ENCODE assay signal across 11 cellular contexts in the genomic region with DNA sequence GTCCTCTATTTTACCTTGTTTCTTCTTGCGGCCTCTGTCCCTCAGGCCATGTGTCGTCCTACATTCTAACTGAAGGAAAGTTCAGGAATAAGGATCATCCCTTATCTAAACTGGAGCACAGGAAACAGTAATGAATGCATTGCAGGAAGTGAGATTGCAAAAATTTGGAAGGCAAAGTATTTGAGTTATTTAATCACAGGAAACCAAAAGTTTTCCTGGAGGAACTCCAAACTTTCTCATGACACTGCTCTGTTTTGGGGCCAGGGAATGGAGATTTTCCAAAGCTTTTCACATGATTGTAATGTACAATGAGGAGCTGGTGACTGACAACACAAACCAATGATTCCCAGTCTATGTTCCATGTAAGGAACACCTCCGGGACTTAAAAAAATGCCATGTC. TPM values are rescaled to one million over a fixed set of nuclear protein-coding genes. Genes with fewer than 3 reads are reported as not detected.
DNase-seq lines count a peak whose midpoint lies in the region; ATAC-seq and TF ChIP-seq lines count a peak whose summit lies in the region.
"Had no signal": no experiment of that assay in that cellular context is flagged by ENCODE, and none has a peak within 500 bp of the region (broad histone marks: within the 10 kb centered on the region; RNA-seq: fewer than 3 reads in every experiment).

No MANE protein-coding gene starts in this region.

- peak overlapping the region; percentile 98 for H3K27ac ChIP-seq in SK-N-MC

- no peaks in the 10 kb centered on the region for H3K27me3 Mint-ChIP-seq in osteocyte (ENCODE audit: unreplicated experiment)

- TF ChIP-seq CTCF in BJ (IDR thresholded peaks at IDR 0.05; ENCODE audit: insufficient read depth, low read depth, low read length), result no peak
- TF ChIP-seq CTCF in osteocyte (IDR thresholded peaks at IDR 0.05), result no peak

- peaks cover 5% of the 10 kb centered on the region for H3K36me3 Mint-ChIP-seq in osteocyte (ENCODE audit: unreplicated experiment)

- H3K4me3 ChIP-seq in BJ (ENCODE audit: low read depth, low read length), result no peak overlapping the region
- H3K4me3 ChIP-seq in SK-N-MC, result peak overlapping the region; percentile 68
- H3K4me3 ChIP-seq: lung had no signal

- H3K4me1 Mint-ChIP-seq in osteocyte (ENCODE audit: unreplicated experiment), result peaks cover 42% of the 10 kb centered on the region

- H3K9ac ChIP-seq in SK-N-MC (ENCODE audit: insufficient read length), result peak overlapping the region; percentile 51

- H3K9me3 Mint-ChIP-seq in osteocyte (ENCODE audit: unreplicated experiment), result peaks cover 38% of the 10 kb centered on the region

- peaks cover 20% of the 10 kb centered on the region; the same call in 1 of the 2 replicates for H3K9me3 ChIP-seq in SK-N-MC (ENCODE audit: low read depth, low read length)

- H3K4me3 Mint-ChIP-seq in osteocyte (ENCODE audit: unreplicated experiment), result no peak overlapping the region

- H3K27me3 ChIP-seq in BJ (ENCODE audit: control insufficient read depth, insufficient read depth, low read length), result no peaks in the 10 kb centered on the region

- DNase-seq in BJ (ENCODE audit: low read depth) (peak; percentile 29), SK-N-MC (ENCODE audit: low read depth, low spot score) (peak; percentile 99), fibroblast of the conjunctiva (ENCODE audit: low read depth) (peak; percentile 13), osteocyte (ENCODE audit: extremely low spot score, unreplicated experiment) (no peak), Ammon's horn (ENCODE audit: low spot score) (no peak), putamen (ENCODE audit: low spot score) (no peak)
- DNase-seq in activated CD4-positive, CD25-positive, alpha-beta regulatory T cell treated with anti-CD3 and anti-CD28 coated beads, Interleukin-2, amount 50 U/mL, for 72 hours, result no peak
- DNase-seq: Calu3; effector memory CD4-positive, alpha-beta T cell had no signal

- CTCF ChIA-PET in BJ (lab: Yijun Ruan, JAX), result no interaction called here

- no peak for ATAC-seq in GM18519 (IDR thresholded peaks at IDR 0.05; ENCODE audit: low FRiP score, unreplicated experiment)

- H3K27ac Mint-ChIP-seq in osteocyte (ENCODE audit: unreplicated experiment), result peak overlapping the region; percentile 74

- POLR2A ChIA-PET in BJ (lab: Charles Lee), result no interaction called here

- H3K36me3 ChIP-seq in BJ (ENCODE audit: control insufficient read depth, insufficient read depth, low read length) (no peaks in the 10 kb centered on the region), SK-N-MC (ENCODE audit: insufficient read depth, low read length) (peaks cover 12% of the 10 kb centered on the region; the same call in 1 of the 2 replicates)

RNA-seq across cellular contexts. Expression of gene PLSCR4, which starts 57.8 kb away (rescaled TPM):
- 28.4 and 31.7 TPM in 2 replicates for polyA plus RNA-seq in BJ (2011; rRNA removed)
- 15.4 and 18.9 TPM in 2 replicates for polyA minus RNA-seq in BJ (2011; rRNA and poly(A)+ RNA removed)
- 43.4 and 44.3 TPM in 2 replicates for total RNA-seq in osteocyte

Comparison
In these comparisons a context has a peak if more than half of its experiments do, and no peak if none do; other contexts are left out.
1. DNase-seq: peak in BJ (single experiment), SK-N-MC (single experiment) and fibroblast of the conjunctiva (single experiment); none in osteocyte (single experiment), activated CD4-positive, CD25-positive, alpha-beta regulatory T cell treated with anti-CD3 and anti-CD28 coated beads, Interleukin-2, amount 50 U/mL, for 72 hours (single experiment), Ammon's horn (single experiment) and putamen (single experiment).